ENCODE assay signal across 1 cellular context in the genomic region with DNA sequence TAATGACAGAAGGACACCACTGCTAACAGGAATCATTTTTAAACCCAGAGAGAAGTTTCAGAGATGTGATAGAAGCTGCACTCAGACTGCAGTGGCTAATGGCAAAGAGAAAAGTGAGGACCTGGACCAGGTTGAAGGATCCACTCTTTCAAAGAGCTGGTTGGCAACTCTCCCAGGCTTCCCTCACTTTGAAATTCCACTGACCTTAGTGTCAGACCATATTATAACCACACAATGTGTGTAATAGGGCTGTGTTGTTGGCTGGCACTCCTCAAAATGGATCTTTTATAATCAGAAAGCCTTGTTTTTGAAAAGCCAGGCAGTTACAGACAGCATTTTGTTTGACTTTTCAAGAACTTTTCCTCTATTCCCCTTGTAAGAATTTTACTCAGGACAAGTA.
TF ChIP-seq lines count a peak whose summit lies in the region.

No MANE protein-coding gene starts in this region.

TF ChIP-seq in A549, 52 proteins besides CTCF, POLR2A, EP300 and RAD21 (continued from another document):
- TF ChIP-seq, protein P1, sequence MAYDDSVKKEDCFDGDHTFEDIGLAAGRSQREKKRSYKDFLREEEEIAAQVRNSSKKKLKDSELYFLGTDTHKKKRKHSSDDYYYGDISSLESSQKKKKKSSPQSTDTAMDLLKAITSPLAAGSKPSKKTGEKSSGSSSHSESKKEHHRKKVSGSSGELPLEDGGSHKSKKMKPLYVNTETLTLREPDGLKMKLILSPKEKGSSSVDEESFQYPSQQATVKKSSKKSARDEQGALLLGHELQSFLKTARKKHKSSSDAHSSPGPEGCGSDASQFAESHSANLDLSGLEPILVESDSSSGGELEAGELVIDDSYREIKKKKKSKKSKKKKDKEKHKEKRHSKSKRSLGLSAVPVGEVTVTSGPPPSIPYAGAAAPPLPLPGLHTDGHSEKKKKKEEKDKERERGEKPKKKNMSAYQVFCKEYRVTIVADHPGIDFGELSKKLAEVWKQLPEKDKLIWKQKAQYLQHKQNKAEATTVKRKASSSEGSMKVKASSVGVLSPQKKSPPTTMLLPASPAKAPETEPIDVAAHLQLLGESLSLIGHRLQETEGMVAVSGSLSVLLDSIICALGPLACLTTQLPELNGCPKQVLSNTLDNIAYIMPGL (CRISPR knock-in tag; IDR thresholded peaks at IDR 0.05; ENCODE audit: borderline replicate concordance), result no peak
- TF ChIP-seq NFE2L2 (conservative IDR thresholded peaks at IDR 0.05; ENCODE audit: low read length) (no peak), RFX5 (IDR thresholded peaks at IDR 0.05) (no peak), GATA3 (IDR thresholded peaks at IDR 0.05; ENCODE audit: borderline replicate concordance) (no peak), CBX2 (IDR thresholded peaks at IDR 0.05; ENCODE audit: borderline replicate concordance, low read depth) (no peak), MAZ (IDR thresholded peaks at IDR 0.05; ENCODE audit: borderline replicate concordance, low read depth, low read length) (no peak)
